In genomic region chr9:95710449-95710848, GRCh38 we compare ENCODE assay signal across 23 cellular contexts.
DNase-seq lines count a peak whose midpoint lies in the region; ATAC-seq, FAIRE-seq and TF ChIP-seq lines count a peak whose summit lies in the region.
"Had no signal": no experiment of that assay in that cellular context is flagged by ENCODE, and none has a peak within 500 bp of the region (broad histone marks: within the 10 kb centered on the region; RNA-seq: fewer than 3 reads in every experiment).

No MANE protein-coding gene starts in this region.

- BruUV-seq in HepG2 (replicated peaks; lab: Mats Ljungman, UMichigan), result no TSS peak

- peak; percentile 95 for ATAC-seq in HepG2
- no peak for ATAC-seq in right lobe of liver
- ATAC-seq in stimulated activated memory B cell treated with anti-CD40 and anti-IgM and Interleukin-4, amounts not matched to agents 10 μg/mL and 1 μg/mL and 100 μg/mL, for 72 hours, result peak; percentile 46
- no peak for ATAC-seq in HG03280 (IDR thresholded peaks at IDR 0.05; ENCODE audit: unreplicated experiment)
- ATAC-seq: CD8-positive, alpha-beta T cell; GM12878 had no signal

- H3K4me1 Mint-ChIP-seq in stimulated activated memory B cell treated with anti-CD40 and anti-IgM and Interleukin-4, amounts not matched to agents 10 μg/mL and 1 μg/mL and 100 μg/mL, for 72 hours, result no peaks in the 10 kb centered on the region
- no peaks in the 10 kb centered on the region for H3K4me1 Mint-ChIP-seq in progenitor cell of endocrine pancreas (ENCODE audit: low read depth)
- H3K4me1 Mint-ChIP-seq: B cell; CD4-positive, CD25-positive, alpha-beta regulatory T cell had no signal

- peak overlapping the region; percentile 60 for H3K4me2 ChIP-seq in HepG2 (ENCODE audit: low read depth, low read length)

- POLR2A ChIA-PET in HepG2 (lab: Yijun Ruan, JAX), result no interaction called here

- no peaks in the 10 kb centered on the region for H4K20me1 ChIP-seq in HepG2 (ENCODE audit: insufficient read depth, low read length)

- peaks cover 19% of the 10 kb centered on the region for H3K4me1 ChIP-seq in HepG2 (ENCODE audit: insufficient read depth, low read length)
- no peaks in the 10 kb centered on the region for H3K4me1 ChIP-seq in right lobe of liver
- H3K4me1 ChIP-seq: Caco-2 had no signal

- H3K79me2 ChIP-seq in HepG2 (ENCODE audit: insufficient read depth, low read length), result no peaks in the 10 kb centered on the region

- H3K9ac ChIP-seq in HepG2 (ENCODE audit: insufficient read depth, low read depth, low read length), result no peak overlapping the region
- H3K9ac ChIP-seq: GM23248 had no signal

- H3K27me3 Mint-ChIP-seq in stimulated activated memory B cell treated with anti-CD40 and anti-IgM and Interleukin-4, amounts not matched to agents 10 μg/mL and 1 μg/mL and 100 μg/mL, for 72 hours, result no peaks in the 10 kb centered on the region
- H3K27me3 Mint-ChIP-seq in progenitor cell of endocrine pancreas, result no peaks in the 10 kb centered on the region
- H3K27me3 Mint-ChIP-seq: CD4-positive, CD25-positive, alpha-beta regulatory T cell had no signal

- peak overlapping the region in 1 of 3 experiments; percentile 50; a peak in 1 of 6 replicates for H3K4me3 ChIP-seq in HepG2 (replicated peaks in 1 of 3; ENCODE audit: insufficient read depth in 1 of 3, low read depth in 2 of 3, low read length in 3 of 3)
- no peak overlapping the region for H3K4me3 ChIP-seq in right lobe of liver
- H3K4me3 ChIP-seq: GM12878, GM23248 had no signal

- peaks cover 2% of the 10 kb centered on the region for H3K36me3 Mint-ChIP-seq in stimulated activated memory B cell treated with anti-CD40 and anti-IgM and Interleukin-4, amounts not matched to agents 10 μg/mL and 1 μg/mL and 100 μg/mL, for 72 hours
- peaks cover 2% of the 10 kb centered on the region for H3K36me3 Mint-ChIP-seq in progenitor cell of endocrine pancreas (ENCODE audit: insufficient read depth)
- H3K36me3 Mint-ChIP-seq: CD4-positive, CD25-positive, alpha-beta regulatory T cell; CD8-positive, alpha-beta T cell had no signal

- TF ChIP-seq CTCF in HepG2 (CRISPR knock-in tag; IDR thresholded peaks at IDR 0.05) (no peak), right lobe of liver (IDR thresholded peaks at IDR 0.05) (no peak), VCaP (conservative IDR thresholded peaks at IDR 0.05) (no peak), progenitor cell of endocrine pancreas (IDR thresholded peaks at IDR 0.05; ENCODE audit: unreplicated experiment) (no peak)

- intact Hi-C loops in HepG2 (cut with micrococcal nuclease; ENCODE audit: unreplicated experiment), result no loop called here
- intact Hi-C loops in right lobe of liver (cut with DNase I), result no loop called here

- TF ChIP-seq RAD21 in HepG2 (CRISPR knock-in tag; IDR thresholded peaks at IDR 0.05), result no peak

- FAIRE-seq in HepG2 (lab: Jason Lieb, UNC), result no peak
- FAIRE-seq: A204.1, GM12878, GM19239, H1 had no signal

- H2AFZ ChIP-seq in HepG2 (ENCODE audit: low read length), result no peak overlapping the region
- H2AFZ ChIP-seq: GM23248 had no signal

- CTCF ChIA-PET in HepG2 (lab: Yijun Ruan, JAX; ENCODE audit: low intra/inter-chr PET ratio, low total read pairs), result no interaction called here

- H3K9me3 ChIP-seq in HepG2 (ENCODE audit: low read length) (peaks cover 14% of the 10 kb centered on the region), right lobe of liver (no peaks in the 10 kb centered on the region)
- H3K9me3 ChIP-seq: Caco-2 had no signal

- TF ChIP-seq POLR2A in HepG2 (IDR thresholded peaks at IDR 0.05; ENCODE audit: insufficient read depth in 1 of 2, low read depth in 2 of 2, low read length in 2 of 2), result no peak
- TF ChIP-seq POLR2A in right lobe of liver (IDR thresholded peaks at IDR 0.05), result no peak

- H3K27ac ChIP-seq in HepG2 (ENCODE audit: extremely low read length, insufficient read depth, low read length) (no peak overlapping the region), right lobe of liver (no peak overlapping the region), VCaP (peak overlapping the region; percentile 72)
- H3K27ac ChIP-seq: 22Rv1, GM23248 had no signal

- WGBS in HepG2 (ENCODE audit: low lambda C conversion rate), result 4% methylated on average over 4 of the region's 8 CpGs
- WGBS in right lobe of liver (ENCODE audit: insufficient coverage, low coverage, low lambda C conversion rate, missing lambda C conversion rate), result no CpG with 5 or more reads among the region's 8 CpGs

- H3K36me3 ChIP-seq in HepG2 (replicated peaks in 1 of 2; ENCODE audit: control insufficient read depth in 1 of 2, insufficient read depth in 2 of 2, low read length in 2 of 2) (no peaks in the 10 kb centered on the region), right lobe of liver (no peaks in the 10 kb centered on the region)

- TF ChIP-seq EP300 in HepG2 (IDR thresholded peaks at IDR 0.05; ENCODE audit: low read depth in 2 of 2, low read length in 2 of 2) (no peak), HepG2 (CRISPR knock-in tag; IDR thresholded peaks at IDR 0.05; ENCODE audit: borderline replicate concordance) (no peak)

- no peak overlapping the region for H3K4me3 Mint-ChIP-seq in stimulated activated memory B cell treated with anti-CD40 and anti-IgM and Interleukin-4, amounts not matched to agents 10 μg/mL and 1 μg/mL and 100 μg/mL, for 72 hours
- H3K4me3 Mint-ChIP-seq in progenitor cell of endocrine pancreas (ENCODE audit: low read depth), result no peak overlapping the region
- H3K4me3 Mint-ChIP-seq: B cell; CD4-positive, CD25-positive, alpha-beta regulatory T cell; CD8-positive, alpha-beta T cell had no signal

- H3K27ac Mint-ChIP-seq in stimulated activated memory B cell treated with anti-CD40 and anti-IgM and Interleukin-4, amounts not matched to agents 10 μg/mL and 1 μg/mL and 100 μg/mL, for 72 hours, result no peak overlapping the region
- no peak overlapping the region for H3K27ac Mint-ChIP-seq in progenitor cell of endocrine pancreas
- H3K27ac Mint-ChIP-seq: B cell; CD8-positive, alpha-beta T cell had no signal

- H3K27me3 ChIP-seq in HepG2 (ENCODE audit: control insufficient read depth in 1 of 2, insufficient read depth in 2 of 2, low read length in 2 of 2), result no peaks in the 10 kb centered on the region
- H3K27me3 ChIP-seq in right lobe of liver, result no peaks in the 10 kb centered on the region

- in situ Hi-C loops in HepG2 (cut with HindIII; ENCODE audit: extremely low pct_ligation_motif_present, low pct_unique_long_range_greater_than_20kb), result no loop called here

- DNase-seq in HepG2 (ENCODE audit: low spot score) (no peak), right lobe of liver (no peak), progenitor cell of endocrine pancreas (ENCODE audit: low spot score, unreplicated experiment) (no peak), OCI-M1 (lab: John Stamatoyannopoulos, UW) (no peak)
- DNase-seq: C1 segment of cervical spinal cord; Caco-2; CD4-positive, CD25-positive, alpha-beta regulatory T cell; CD8-positive, alpha-beta T cell; DMS153; DND-41; GDM1; GM23248; H7; HCEC 1CT had no signal

- peaks cover 8% of the 10 kb centered on the region for H3K9me3 Mint-ChIP-seq in stimulated activated memory B cell treated with anti-CD40 and anti-IgM and Interleukin-4, amounts not matched to agents 10 μg/mL and 1 μg/mL and 100 μg/mL, for 72 hours
- peaks cover 6% of the 10 kb centered on the region for H3K9me3 Mint-ChIP-seq in progenitor cell of endocrine pancreas (ENCODE audit: low read depth)

TF ChIP-seq in HepG2, 621 proteins besides CTCF, POLR2A, EP300 and RAD21 (continues in another document):
- TF ChIP-seq HNF4A (CRISPR knock-in tag; IDR thresholded peaks at IDR 0.05) (peak; percentile 67), ZUFSP (CRISPR knock-in tag; IDR thresholded peaks at IDR 0.05; ENCODE audit: borderline replicate concordance) (no peak), ZNF160 (CRISPR knock-in tag; IDR thresholded peaks at IDR 0.05) (no peak), NFIB (CRISPR knock-in tag; IDR thresholded peaks at IDR 0.05; ENCODE audit: borderline replicate concordance) (no peak)
- TF ChIP-seq, protein P1, sequence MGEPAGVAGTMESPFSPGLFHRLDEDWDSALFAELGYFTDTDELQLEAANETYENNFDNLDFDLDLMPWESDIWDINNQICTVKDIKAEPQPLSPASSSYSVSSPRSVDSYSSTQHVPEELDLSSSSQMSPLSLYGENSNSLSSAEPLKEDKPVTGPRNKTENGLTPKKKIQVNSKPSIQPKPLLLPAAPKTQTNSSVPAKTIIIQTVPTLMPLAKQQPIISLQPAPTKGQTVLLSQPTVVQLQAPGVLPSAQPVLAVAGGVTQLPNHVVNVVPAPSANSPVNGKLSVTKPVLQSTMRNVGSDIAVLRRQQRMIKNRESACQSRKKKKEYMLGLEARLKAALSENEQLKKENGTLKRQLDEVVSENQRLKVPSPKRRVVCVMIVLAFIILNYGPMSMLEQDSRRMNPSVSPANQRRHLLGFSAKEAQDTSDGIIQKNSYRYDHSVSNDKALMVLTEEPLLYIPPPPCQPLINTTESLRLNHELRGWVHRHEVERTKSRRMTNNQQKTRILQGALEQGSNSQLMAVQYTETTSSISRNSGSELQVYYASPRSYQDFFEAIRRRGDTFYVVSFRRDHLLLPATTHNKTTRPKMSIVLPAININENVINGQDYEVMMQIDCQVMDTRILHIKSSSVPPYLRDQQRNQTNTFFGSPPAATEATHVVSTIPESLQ (CRISPR knock-in tag; conservative IDR thresholded peaks at IDR 0.05), result no peak

Comparison
In these comparisons a context has a peak if more than half of its experiments do, and no peak if none do; other contexts are left out.
1. ATAC-seq: peak in HepG2 (single experiment) and stimulated activated memory B cell treated with anti-CD40 and anti-IgM and Interleukin-4, amounts not matched to agents 10 μg/mL and 1 μg/mL and 100 μg/mL, for 72 hours (single experiment); none in right lobe of liver (0 of 4) and HG03280 (single experiment).